8 cellular contexts compared by ENCODE assay signal in the genomic region with DNA sequence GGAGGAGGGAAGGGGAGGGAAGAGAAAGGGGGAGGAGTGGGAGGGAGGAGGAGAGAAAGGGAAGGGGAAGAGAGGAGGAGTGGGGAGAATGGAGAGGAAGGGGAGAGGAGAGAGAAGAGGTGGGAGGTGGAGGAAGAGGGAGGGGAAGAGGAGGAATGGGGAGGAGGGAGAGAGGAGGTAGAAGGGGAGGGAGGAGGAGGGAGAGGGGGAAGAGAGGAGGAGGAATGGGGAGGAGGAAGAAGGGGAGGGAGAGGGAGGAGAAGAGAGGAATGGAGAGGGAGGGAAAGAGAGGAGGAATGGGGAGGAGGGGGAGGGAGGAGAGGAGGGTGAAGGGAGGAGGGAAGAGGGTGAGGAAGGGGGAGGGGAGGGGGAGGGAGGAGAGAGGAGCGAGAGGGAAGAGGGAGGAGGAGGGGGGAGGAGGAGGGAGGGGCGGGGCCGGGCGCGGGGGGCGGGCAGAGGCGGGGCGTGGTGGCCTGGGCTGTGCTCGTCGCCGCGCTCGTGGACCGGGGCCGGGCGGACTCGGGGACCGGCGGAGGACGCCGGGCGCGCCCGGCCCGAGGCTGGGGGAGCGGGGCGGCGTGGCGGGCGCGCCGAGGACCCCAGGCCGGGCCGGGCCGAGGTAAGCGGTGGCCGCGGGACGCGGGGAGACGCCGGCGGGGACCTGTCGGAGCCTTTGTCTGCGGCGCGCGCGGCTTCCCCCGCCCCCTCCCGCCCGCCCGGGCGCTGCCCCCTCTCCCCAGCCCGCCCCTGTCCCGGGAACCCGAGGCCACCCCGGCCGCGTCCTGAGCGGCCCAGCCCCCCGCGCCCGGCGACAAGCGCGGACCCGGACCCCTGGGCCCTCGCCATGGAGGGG. TPM values are rescaled to one million over a fixed set of nuclear protein-coding genes. Genes with fewer than 3 reads are reported as not detected.
DNase-seq lines count a peak whose midpoint lies in the region; ATAC-seq, FAIRE-seq and TF ChIP-seq lines count a peak whose summit lies in the region.

A gene with protein sequence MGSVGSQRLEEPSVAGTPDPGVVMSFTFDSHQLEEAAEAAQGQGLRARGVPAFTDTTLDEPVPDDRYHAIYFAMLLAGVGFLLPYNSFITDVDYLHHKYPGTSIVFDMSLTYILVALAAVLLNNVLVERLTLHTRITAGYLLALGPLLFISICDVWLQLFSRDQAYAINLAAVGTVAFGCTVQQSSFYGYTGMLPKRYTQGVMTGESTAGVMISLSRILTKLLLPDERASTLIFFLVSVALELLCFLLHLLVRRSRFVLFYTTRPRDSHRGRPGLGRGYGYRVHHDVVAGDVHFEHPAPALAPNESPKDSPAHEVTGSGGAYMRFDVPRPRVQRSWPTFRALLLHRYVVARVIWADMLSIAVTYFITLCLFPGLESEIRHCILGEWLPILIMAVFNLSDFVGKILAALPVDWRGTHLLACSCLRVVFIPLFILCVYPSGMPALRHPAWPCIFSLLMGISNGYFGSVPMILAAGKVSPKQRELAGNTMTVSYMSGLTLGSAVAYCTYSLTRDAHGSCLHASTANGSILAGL (plus strand): TSS at position 480 of the 853 bp plus-strand sequence. CDS start 4,874 bp downstream, outside the sequence.

- no peaks in the 10 kb centered on the region for H3K36me3 ChIP-seq in H7 (replicated peaks; ENCODE audit: control insufficient read depth, insufficient read depth, low read length)
- no peaks in the 10 kb centered on the region for H3K36me3 ChIP-seq in heart right ventricle

- H3K27ac ChIP-seq in heart right ventricle, result no peak within 1 kb of the TSS

- TF ChIP-seq CTCF in heart right ventricle (IDR thresholded peaks at IDR 0.05) (no peak), retinal pigment epithelial cell (conservative IDR thresholded peaks at IDR 0.05; ENCODE audit: low read depth, low read length) (no peak)

- CTCF ChIA-PET in activated CD8-positive, alpha-beta T cell treated with anti-CD3 and anti-CD28 coated beads, Interleukin-2, amount 10 ng/mL, durations not matched to agents 7 days and 5 days (lab: Charles Lee), result no interaction called here

- H3K27ac Mint-ChIP-seq in activated CD8-positive, alpha-beta T cell treated with anti-CD3 and anti-CD28 coated beads, Interleukin-2, amount 10 ng/mL, durations not matched to agents 7 days and 5 days, result no peak within 1 kb of the TSS

- DNase-seq in AG20443 (ENCODE audit: low spot score), result peak; percentile 73
- DNase-seq in H7, result peak; percentile 76
- peak; percentile 35 for DNase-seq in activated CD8-positive, alpha-beta T cell treated with anti-CD3 and anti-CD28 coated beads, Interleukin-2, amount 10 ng/mL, durations not matched to agents 7 days and 5 days
- DNase-seq in heart right ventricle, result peak; percentile 25 to 61
- DNase-seq in retinal pigment epithelial cell (ENCODE audit: low read depth), result no peak
- DNase-seq in HT-29 (ENCODE audit: low spot score), result no peak
- DNase-seq in GM12892 (ENCODE audit: insufficient read length), result no peak

- H3K36me3 Mint-ChIP-seq in activated CD8-positive, alpha-beta T cell treated with anti-CD3 and anti-CD28 coated beads, Interleukin-2, amount 10 ng/mL, durations not matched to agents 7 days and 5 days (ENCODE audit: low read depth), result no peaks in the 10 kb centered on the region

- H3K4me3 ChIP-seq in H7 (ENCODE audit: insufficient read depth, low read depth, low read length), result peak within 1 kb of the TSS; percentile 51
- peak within 1 kb of the TSS; percentile 15 to 54 (median 48) for H3K4me3 ChIP-seq in heart right ventricle
- peak within 1 kb of the TSS; percentile 40 for H3K4me3 ChIP-seq in retinal pigment epithelial cell (ENCODE audit: low read length)

- no peaks in the 10 kb centered on the region for H3K9me3 Mint-ChIP-seq in activated CD8-positive, alpha-beta T cell treated with anti-CD3 and anti-CD28 coated beads, Interleukin-2, amount 10 ng/mL, durations not matched to agents 7 days and 5 days (ENCODE audit: insufficient read depth)

- TF ChIP-seq POLR2A in GM12892 (IDR thresholded peaks at IDR 0.05; ENCODE audit: low read depth, low read length), result no peak

- peak; percentile 73 for ATAC-seq in activated CD8-positive, alpha-beta T cell treated with anti-CD3 and anti-CD28 coated beads, Interleukin-2, amount 10 ng/mL, durations not matched to agents 7 days and 5 days
- ATAC-seq in heart right ventricle (peak in 7 of 8 donors; percentile 25 to 75 (median 57)), GM18517 (IDR thresholded peaks at IDR 0.05; ENCODE audit: unreplicated experiment) (no peak)

- peaks cover 20% of the 10 kb centered on the region for H3K27me3 Mint-ChIP-seq in activated CD8-positive, alpha-beta T cell treated with anti-CD3 and anti-CD28 coated beads, Interleukin-2, amount 10 ng/mL, durations not matched to agents 7 days and 5 days (ENCODE audit: low read depth)

- WGBS in heart right ventricle, 2 donors, result 1 to 2% methylated on average over 39 to 54 of the region's 69 CpGs

- FAIRE-seq in GM12892 (lab: Jason Lieb, UNC), result no peak

- no peaks in the 10 kb centered on the region for H3K9me3 ChIP-seq in heart right ventricle

- intact Hi-C loops in heart right ventricle (cut with DNase I), result no loop called here

- H3K27me3 ChIP-seq in H7 (ENCODE audit: control insufficient read depth, insufficient read depth, low read length), result peaks cover 9% of the 10 kb centered on the region
- peaks cover 0 to 21% (median 14%) of the 10 kb centered on the region in 7 donors for H3K27me3 ChIP-seq in heart right ventricle

- H3K4me1 Mint-ChIP-seq in activated CD8-positive, alpha-beta T cell treated with anti-CD3 and anti-CD28 coated beads, Interleukin-2, amount 10 ng/mL, durations not matched to agents 7 days and 5 days (ENCODE audit: low read depth), result no peaks in the 10 kb centered on the region

- no peak within 1 kb of the TSS for H3K4me3 Mint-ChIP-seq in activated CD8-positive, alpha-beta T cell treated with anti-CD3 and anti-CD28 coated beads, Interleukin-2, amount 10 ng/mL, durations not matched to agents 7 days and 5 days

- POLR2A ChIA-PET in activated CD8-positive, alpha-beta T cell treated with anti-CD3 and anti-CD28 coated beads, Interleukin-2, amount 10 ng/mL, durations not matched to agents 7 days and 5 days (lab: Charles Lee), result no interaction called here

- peaks cover 0 to 12% (median 6%) of the 10 kb centered on the region in 9 donors for H3K4me1 ChIP-seq in heart right ventricle

RNA-seq across cellular contexts. Expression of the gene that starts here (rescaled TPM):
- total RNA-seq in H7 (2014; rRNA removed; shearing (Covaris generic)), result 15.7 and 16.5 TPM in 2 replicates
- under 1 TPM; 0.42 TPM for total RNA-seq in activated CD8-positive, alpha-beta T cell treated with anti-CD3 and anti-CD28 coated beads, Interleukin-2, amount 10 ng/mL, durations not matched to agents 7 days and 5 days
- total RNA-seq in heart right ventricle, result 1 to 10 TPM in 9 of 10 donors, under 1 TPM in 1; 0.94 to 4.5 (median 1.9) TPM
- 1 to 10 TPM; 4.4 to 5.3 TPM for polyA plus RNA-seq in heart right ventricle
- 7.1 and 8.5 TPM in 2 replicates for total RNA-seq in HT-29 (2014; rRNA removed; shearing (Covaris generic))
- polyA plus RNA-seq in GM12892 (2012; ENCODE audit: missing spikeins), result 0.40 TPM

Comparison
In these comparisons a context has a peak if more than half of its experiments do, and no peak if none do; other contexts are left out.
1. Peak in DNase-seq and ATAC-seq in activated CD8-positive, alpha-beta T cell treated with anti-CD3 and anti-CD28 coated beads, Interleukin-2, amount 10 ng/mL, durations not matched to agents 7 days and 5 days; RNA of the gene not detected or under 1 TPM.
2. DNase-seq: peak in AG20443 (single experiment), H7 (single experiment) and heart right ventricle (2 of 2); none in retinal pigment epithelial cell (single experiment), HT-29 (single experiment) and GM12892 (single experiment).
3. Peak in every context shown above with its lines, with median percentiles within 50 percentile points of each other: H3K4me3 ChIP-seq.